Comparison of ENCODE assay signal across 15 cellular contexts in genomic region chr5:116872986-116873385, GRCh38.
DNase-seq lines count a peak whose midpoint lies in the region; ATAC-seq, FAIRE-seq and TF ChIP-seq lines count a peak whose summit lies in the region.
"Had no signal": no experiment of that assay in that cellular context is flagged by ENCODE, and none has a peak within 500 bp of the region (broad histone marks: within the 10 kb centered on the region; RNA-seq: fewer than 3 reads in every experiment).

No MANE protein-coding gene starts in this region.

- H3K4me3 ChIP-seq in HCT116 (replicated peaks in 1 of 2; ENCODE audit: low read depth in 1 of 2, low read length in 2 of 2): no peak overlapping the region
- H3K4me3 ChIP-seq: SJCRH30 had no signal

- no peaks in the 10 kb centered on the region for H3K27me3 ChIP-seq in HCT116 (ENCODE audit: insufficient read depth, low read length)
- H3K27me3 ChIP-seq: SJCRH30 had no signal

- H3K4me3 Mint-ChIP-seq in CD14-positive monocyte: no peak overlapping the region
- H3K4me3 Mint-ChIP-seq: H9 had no signal

- FAIRE-seq in endometrium (lab: Jason Lieb, UNC): peak; percentile 71

- H3K36me3 ChIP-seq in HCT116 (ENCODE audit: control insufficient read depth in 1 of 2, insufficient read depth in 2 of 2, low read length in 2 of 2): no peaks in the 10 kb centered on the region
- H3K36me3 ChIP-seq: SJCRH30 had no signal

- H3K27me3 Mint-ChIP-seq in CD14-positive monocyte (ENCODE audit: low read depth in 3 of 3): no peaks in the 10 kb centered on the region

- H4K20me1 ChIP-seq in HCT116 (ENCODE audit: insufficient read depth): no peaks in the 10 kb centered on the region

- H3K27ac ChIP-seq in HCT116 (ENCODE audit: low read depth, low read length): no peak overlapping the region
- H3K27ac ChIP-seq: HL-60, SJCRH30 had no signal

- POLR2A ChIA-PET in HCT116 (lab: Charles Lee): no interaction called here

- H3K27ac Mint-ChIP-seq in CD14-positive monocyte: no peak overlapping the region
- H3K27ac Mint-ChIP-seq: H9 had no signal

- TF ChIP-seq CTCF in HCT116 (IDR thresholded peaks at IDR 0.05 in 2 of 3, conservative IDR thresholded peaks at IDR 0.05 in 1 of 3; ENCODE audit: borderline replicate concordance in 1 of 3, insufficient read depth in 1 of 3, low read depth in 2 of 3, low read length in 2 of 3) (no peak), GM20000 (IDR thresholded peaks at IDR 0.05; ENCODE audit: extremely low read depth, missing control alignments) (no peak), CD14-positive monocyte (IDR thresholded peaks at IDR 0.05) (no peak)

- H3K9me2 ChIP-seq in HCT116 (ENCODE audit: insufficient read depth): no peaks in the 10 kb centered on the region

- TF ChIP-seq POLR2A in HCT116 (IDR thresholded peaks at IDR 0.05; ENCODE audit: borderline replicate concordance, extremely low read depth, insufficient read depth, insufficient read length): no peak

- no peaks in the 10 kb centered on the region for H3K4me1 Mint-ChIP-seq in CD14-positive monocyte

- no peaks in the 10 kb centered on the region for H3K36me3 Mint-ChIP-seq in CD14-positive monocyte

- intact Hi-C loops in HCT116 (cut with micrococcal nuclease): no loop called here
- intact Hi-C loops in CD14-positive monocyte (cut with micrococcal nuclease): no loop called here

- H3K4me2 ChIP-seq in HCT116 (ENCODE audit: low read length): no peak overlapping the region

- ATAC-seq in HCT116: no peak

- CTCF ChIA-PET in HCT116 (lab: Charles Lee): no interaction called here

- DNase-seq in HCT116 (ENCODE audit: low read depth, low spot score) (peak; percentile 1), NCI-H69 (lab: John Stamatoyannopoulos, UW) (peak; percentile 60), lung microvascular endothelial cell (ENCODE audit: low read depth in 2 of 2) (peak; percentile 5 to 22), GM20000 (ENCODE audit: low spot score) (no peak), CD14-positive monocyte (ENCODE audit: low spot score) (no peak), globus pallidus (ENCODE audit: low spot score) (no peak)
- DNase-seq: COR-L47, DMS153, H9, MV-4-11, NCI-H187 treated with DMSO at 0.1 percent for 48 hours, OCI-M1, SJCRH30 had no signal

- RAD21 ChIA-PET in HCT116 (lab: Charles Lee; ENCODE audit: low non-redundant PET in 1 of 2, low total read pairs in 2 of 2, uncharacterized antibody in 2 of 2, unreplicated experiment in 2 of 2): no interaction called here

- peaks cover 0 to 12% of the 10 kb centered on the region in 2 experiments; a peak in 2 of 4 replicates for H3K4me1 ChIP-seq in HCT116 (ENCODE audit: control insufficient read depth in 1 of 2, insufficient read depth in 2 of 2, low read length in 2 of 2)

- H3K79me2 ChIP-seq in HCT116 (ENCODE audit: insufficient read depth, low read length): no peaks in the 10 kb centered on the region

- no peak overlapping the region for H3K9ac ChIP-seq in HCT116 (ENCODE audit: low read length)

- no TSS peak for BruUV-seq in HCT116 (replicated peaks; lab: Mats Ljungman, UMichigan)

- peaks cover 0 to 19% (median 8%) of the 10 kb centered on the region in 7 donors for H3K9me3 Mint-ChIP-seq in CD14-positive monocyte

- TF ChIP-seq RAD21 in HCT116 (IDR thresholded peaks at IDR 0.05; ENCODE audit: low read depth): no peak

- H2AFZ ChIP-seq in HCT116 (ENCODE audit: low read depth, low read length, poor library complexity, severe bottlenecking): no peak overlapping the region

- H3K9me3 ChIP-seq in HCT116 (ENCODE audit: control insufficient read depth in 1 of 2, insufficient read depth in 1 of 2, low read depth in 1 of 2, low read length in 2 of 2): no peaks in the 10 kb centered on the region

TF ChIP-seq in HCT116, 20 proteins besides CTCF, POLR2A, EP300 and RAD21:
- TF ChIP-seq ZBTB33 (IDR thresholded peaks at IDR 0.05; ENCODE audit: extremely low read depth, insufficient replicate concordance, low read length) (no peak), FOSL1 (IDR thresholded peaks at IDR 0.05; ENCODE audit: low read depth) (peak; percentile 51), TCF7L2 (IDR thresholded peaks at IDR 0.05; ENCODE audit: borderline replicate concordance, extremely low read depth, insufficient read depth, insufficient read length) (no peak), EZH2phosphoT487 (IDR thresholded peaks at IDR 0.05; ENCODE audit: borderline replicate concordance) (no peak), JUND (IDR thresholded peaks at IDR 0.05) (peak; percentile 20; the same call in 1 of the 2 replicates), REST (IDR thresholded peaks at IDR 0.05; ENCODE audit: low read depth) (no peak)
TF ChIP-seq in HCT116: peak in this region for 2.

Comparison
In these comparisons a context has a peak if more than half of its experiments do, and no peak if none do; other contexts are left out.
1. DNase-seq: peak in HCT116 (single experiment), NCI-H69 (single experiment) and lung microvascular endothelial cell (2 of 2); none in GM20000 (single experiment), CD14-positive monocyte (single experiment) and globus pallidus (single experiment).